ENCODE assay signal across 27 cellular contexts in genomic region chr5:138453630-138454029, GRCh38. TPM values are rescaled to one million over a fixed set of nuclear protein-coding genes. Genes with fewer than 3 reads are reported as not detected.
"Had no signal": no experiment of that assay in that cellular context is flagged by ENCODE, and none has a peak within 500 bp of the region (broad histone marks: within the 10 kb centered on the region; RNA-seq: fewer than 3 reads in every experiment).

No MANE protein-coding gene starts in this region.

- H3K27ac ChIP-seq: brain microvascular endothelial cell, coronary artery, WERI-Rb-1 had no signal

- DNase-seq: activated B cell treated with CpG ODN at 0.5 μM for 24 hours; activated CD4-positive, alpha-beta T cell treated with anti-CD3 and anti-CD28 coated beads for 48 hours; activated CD4-positive, alpha-beta T cell treated with anti-CD3 and anti-CD28 coated beads, Interleukin-2, amount 50 U/mL, for 1 hour; activated CD4-positive, alpha-beta T cell treated with anti-CD3 and anti-CD28 coated beads, Interleukin-2, amount 50 U/mL, for 48 hours; activated CD8-positive, alpha-beta memory T cell treated with anti-CD3 and anti-CD28 coated beads for 24 hours; activated CD8-positive, alpha-beta T cell treated with anti-CD3 and anti-CD28 coated beads for 36 hours; activated effector memory CD4-positive, alpha-beta T cell treated with Interleukin-2 at 50 U/mL for 16 hours; activated gamma-delta T cell treated with Interleukin-2 at 50 U/mL for 16 hours; activated naive CD4-positive, alpha-beta T cell treated with anti-CD3 and anti-CD28 coated beads, Interleukin-2, amount 50 U/mL, for 16 hours; activated naive CD4-positive, alpha-beta T cell treated with Interleukin-2 at 50 U/mL for 16 hours; activated T-cell treated with anti-CD3 and anti-CD28 coated beads, Interleukin-2, amount 50 U/mL, for 4 hours; amniotic stem cell; anterior cingulate cortex; brain microvascular endothelial cell; dorsolateral prefrontal cortex; effector memory CD4-positive, alpha-beta T cell; endodermal cell; foreskin fibroblast; T1000; WERI-Rb-1 had no signal

- H3K27me3 Mint-ChIP-seq: activated CD8-positive, alpha-beta T cell treated with anti-CD3 and anti-CD28 coated beads for 36 hours; activated naive CD8-positive, alpha-beta T cell; activated T-helper 17 cell treated with anti-CD3 and anti-CD28 coated beads, Interleukin-2, amount 50 U/mL, for 72 hours; central memory CD8-positive, alpha-beta T cell had no signal

- H3K27me3 ChIP-seq: brain microvascular endothelial cell, dorsolateral prefrontal cortex had no signal

- H3K36me3 Mint-ChIP-seq: activated naive CD8-positive, alpha-beta T cell had no signal

- ATAC-seq: activated CD4-positive, CD25-positive, alpha-beta regulatory T cell treated with anti-CD3 and anti-CD28 coated beads, Interleukin-2, amount 50 U/mL, for 24 hours; activated CD8-positive, alpha-beta T cell treated with anti-CD3 and anti-CD28 coated beads for 36 hours; activated T-cell treated with anti-CD3 and anti-CD28 coated beads, Interleukin-2, amount 50 U/mL, for 4 hours; activated T-helper 17 cell treated with anti-CD3 and anti-CD28 coated beads, Interleukin-2, amount 50 U/mL, for 72 hours; esophagus mucosa had no signal

- H3K4me3 Mint-ChIP-seq: activated B cell treated with CpG ODN at 0.5 μM for 24 hours; activated CD8-positive, alpha-beta T cell treated with anti-CD3 and anti-CD28 coated beads for 36 hours; activated naive CD8-positive, alpha-beta T cell; activated T-cell treated with anti-CD3 and anti-CD28 coated beads, Interleukin-2, amount 50 U/mL, for 4 hours; activated T-helper 17 cell treated with anti-CD3 and anti-CD28 coated beads, Interleukin-2, amount 50 U/mL, for 72 hours; central memory CD8-positive, alpha-beta T cell; dendritic cell treated with granulocyte-macrophage colony-stimulating factor and Interleukin-4, amounts not matched to agents 40 ng/mL and 50 ng/mL, for 4 days; endodermal cell had no signal

- H3K9me3 Mint-ChIP-seq: activated B cell treated with CpG ODN at 0.5 μM for 24 hours; activated CD8-positive, alpha-beta T cell treated with anti-CD3 and anti-CD28 coated beads for 36 hours; activated T-cell treated with anti-CD3 and anti-CD28 coated beads, Interleukin-2, amount 50 U/mL, for 4 hours; activated T-helper 17 cell treated with anti-CD3 and anti-CD28 coated beads, Interleukin-2, amount 50 U/mL, for 72 hours; central memory CD8-positive, alpha-beta T cell; dendritic cell treated with granulocyte-macrophage colony-stimulating factor and Interleukin-4, amounts not matched to agents 40 ng/mL and 50 ng/mL, for 4 days; endodermal cell had no signal

- H3K4me3 ChIP-seq: coronary artery, dorsolateral prefrontal cortex had no signal

- H3K36me3 ChIP-seq: brain microvascular endothelial cell, WERI-Rb-1 had no signal

- H3K27ac Mint-ChIP-seq: activated B cell treated with CpG ODN at 0.5 μM for 24 hours; activated CD8-positive, alpha-beta T cell treated with anti-CD3 and anti-CD28 coated beads for 36 hours; activated naive CD8-positive, alpha-beta T cell; activated T-helper 17 cell treated with anti-CD3 and anti-CD28 coated beads, Interleukin-2, amount 50 U/mL, for 72 hours; dendritic cell treated with granulocyte-macrophage colony-stimulating factor and Interleukin-4, amounts not matched to agents 40 ng/mL and 50 ng/mL, for 4 days; endodermal cell had no signal

RNA-seq across cellular contexts. Expression of gene REEP2, which starts 14.8 kb away (rescaled TPM):
- total RNA-seq: activated B cell treated with CpG ODN at 0.5 μM for 24 hours had no signal
